Comparison of ENCODE assay signal across 11 cellular contexts in genomic region chr19:45448887-45449299, GRCh38. TPM values are rescaled to one million over a fixed set of nuclear protein-coding genes. Genes with fewer than 3 reads are reported as not detected.
DNase-seq lines count a peak whose midpoint lies in the region; ATAC-seq and TF ChIP-seq lines count a peak whose summit lies in the region.
"Had no signal": no experiment of that assay in that cellular context is flagged by ENCODE, and none has a peak within 500 bp of the region (broad histone marks: within the 10 kb centered on the region; RNA-seq: fewer than 3 reads in every experiment).

No MANE protein-coding gene starts in this region.

- peak overlapping the region; percentile 31 for H3K27ac Mint-ChIP-seq in activated CD4-positive, alpha-beta T cell treated with anti-CD3 and anti-CD28 coated beads, Interleukin-2, amount 10 ng/mL, durations not matched to agents 24 days and 14 days
- H3K27ac Mint-ChIP-seq in WTC11: no peak overlapping the region
- H3K27ac Mint-ChIP-seq: GM23338 had no signal

- H3K4me1 Mint-ChIP-seq in activated CD4-positive, alpha-beta T cell treated with anti-CD3 and anti-CD28 coated beads, Interleukin-2, amount 10 ng/mL, durations not matched to agents 24 days and 14 days: peaks cover 38% of the 10 kb centered on the region
- peaks cover 24% of the 10 kb centered on the region for H3K4me1 Mint-ChIP-seq in WTC11

- H3K4me3 Mint-ChIP-seq in activated CD4-positive, alpha-beta T cell treated with anti-CD3 and anti-CD28 coated beads, Interleukin-2, amount 10 ng/mL, durations not matched to agents 24 days and 14 days: peak overlapping the region; percentile 14
- H3K4me3 Mint-ChIP-seq in WTC11: peak overlapping the region; percentile 32; the same call in 1 of the 2 replicates

- DNase-seq in activated CD4-positive, alpha-beta T cell treated with anti-CD3 and anti-CD28 coated beads, Interleukin-2, amount 10 ng/mL, durations not matched to agents 24 days and 14 days: no peak
- DNase-seq in activated CD4-positive, alpha-beta T cell treated with anti-CD3 and anti-CD28 coated beads, Interleukin-2, amount 50 U/mL, for 48 hours: no peak
- DNase-seq in WTC11 (ENCODE audit: low spot score) (no peak), epithelial cell of prostate (ENCODE audit: low read depth, low spot score) (no peak), smooth muscle cell of the brain vasculature (ENCODE audit: low read depth, low spot score) (peak; percentile 58), NCI-H1694 (lab: John Stamatoyannopoulos, UW) (no peak), NCI-H82 treated with DMSO at 0.1 percent for 48 hours (lab: John Stamatoyannopoulos, UW; ENCODE audit: unreplicated experiment) (no peak)
- DNase-seq: gastrocnemius medialis, NCI-H524 had no signal

- POLR2A ChIA-PET in WTC11 (lab: Charles Lee): no interaction called here

- ATAC-seq in WTC11 (no peak), HG03460 (IDR thresholded peaks at IDR 0.05; ENCODE audit: unreplicated experiment) (no peak)
- ATAC-seq: gastrocnemius medialis, GM23338 had no signal

- H3K27me3 Mint-ChIP-seq in activated CD4-positive, alpha-beta T cell treated with anti-CD3 and anti-CD28 coated beads, Interleukin-2, amount 10 ng/mL, durations not matched to agents 24 days and 14 days: peaks cover 19% of the 10 kb centered on the region
- peaks cover 77% of the 10 kb centered on the region for H3K27me3 Mint-ChIP-seq in WTC11 (ENCODE audit: low read depth)

- no peaks in the 10 kb centered on the region for H3K36me3 Mint-ChIP-seq in activated CD4-positive, alpha-beta T cell treated with anti-CD3 and anti-CD28 coated beads, Interleukin-2, amount 10 ng/mL, durations not matched to agents 24 days and 14 days (ENCODE audit: low read depth)
- no peaks in the 10 kb centered on the region for H3K36me3 Mint-ChIP-seq in WTC11

- CTCF ChIA-PET in WTC11 (lab: Charles Lee): interaction anchor here (2.7 to 4.8 kb wide), 2 partner anchors 29 to 37 kb away, joined by 14 to 22 read pairs; no protein-coding TSS in a partner anchor

- peak overlapping the region; percentile 96 for H3K27ac ChIP-seq in epithelial cell of prostate
- H3K27ac ChIP-seq: gastrocnemius medialis had no signal

- no peak for TF ChIP-seq CTCF in WTC11 (IDR thresholded peaks at IDR 0.05)

- H3K9me3 Mint-ChIP-seq in activated CD4-positive, alpha-beta T cell treated with anti-CD3 and anti-CD28 coated beads, Interleukin-2, amount 10 ng/mL, durations not matched to agents 24 days and 14 days: no peaks in the 10 kb centered on the region
- no peaks in the 10 kb centered on the region for H3K9me3 Mint-ChIP-seq in WTC11

- intact Hi-C loops in activated CD4-positive, alpha-beta T cell treated with anti-CD3 and anti-CD28 coated beads, Interleukin-2, amount 10 ng/mL, durations not matched to agents 24 days and 14 days (cut with micrococcal nuclease): no loop called here

TF ChIP-seq in WTC11, 78 proteins besides CTCF, POLR2A, EP300 and RAD21 (continues in another document):
- TF ChIP-seq ZMAT4 (CRISPR knock-in tag; IDR thresholded peaks at IDR 0.05) (no peak), ZNF121 (CRISPR knock-in tag; IDR thresholded peaks at IDR 0.05) (no peak), EMX1 (CRISPR knock-in tag; IDR thresholded peaks at IDR 0.05) (no peak), MXD4 (CRISPR knock-in tag; IDR thresholded peaks at IDR 0.05; ENCODE audit: borderline replicate concordance) (no peak), ZNF671 (CRISPR knock-in tag; IDR thresholded peaks at IDR 0.05) (no peak), FOXK1 (CRISPR knock-in tag; IDR thresholded peaks at IDR 0.05) (no peak), USF1 (CRISPR knock-in tag; IDR thresholded peaks at IDR 0.05) (no peak), ATF2 (CRISPR knock-in tag; IDR thresholded peaks at IDR 0.05; ENCODE audit: borderline replicate concordance, low read depth) (no peak), ARID4B (CRISPR knock-in tag; IDR thresholded peaks at IDR 0.05; ENCODE audit: borderline replicate concordance) (no peak), HMGXB4 (CRISPR knock-in tag; IDR thresholded peaks at IDR 0.05) (no peak)

RNA-seq across cellular contexts. Expression of gene FOSB, which starts 18.9 kb away (rescaled TPM):
- total RNA-seq in activated CD4-positive, alpha-beta T cell treated with anti-CD3 and anti-CD28 coated beads, Interleukin-2, amount 10 ng/mL, durations not matched to agents 24 days and 14 days: 11.3 TPM in 2 replicates
- 2.3 to 7.2 TPM (median 5.4 TPM) in 3 replicates for total RNA-seq in WTC11 (2021)

RNA-seq across cellular contexts. Expression of gene ERCC1, which starts 25.2 kb away (rescaled TPM):
- 123 and 124 TPM in 2 replicates for total RNA-seq in activated CD4-positive, alpha-beta T cell treated with anti-CD3 and anti-CD28 coated beads, Interleukin-2, amount 10 ng/mL, durations not matched to agents 24 days and 14 days
- total RNA-seq in WTC11 (2021): 43.7 to 60.6 TPM (median 60.1 TPM) in 3 replicates

RNA-seq across cellular contexts. Expression of gene POLR1G, which starts 42.4 kb away (rescaled TPM):
- total RNA-seq in activated CD4-positive, alpha-beta T cell treated with anti-CD3 and anti-CD28 coated beads, Interleukin-2, amount 10 ng/mL, durations not matched to agents 24 days and 14 days: 25.3 and 26.5 TPM in 2 replicates
- 33.5 to 38.1 TPM (median 34.8 TPM) in 3 replicates for total RNA-seq in WTC11 (2021)

RNA-seq across cellular contexts. Expression of gene PPP1R13L, which starts 44.0 kb away (rescaled TPM):
- 12.7 and 13.4 TPM in 2 replicates for total RNA-seq in activated CD4-positive, alpha-beta T cell treated with anti-CD3 and anti-CD28 coated beads, Interleukin-2, amount 10 ng/mL, durations not matched to agents 24 days and 14 days
- total RNA-seq in WTC11 (2021): 27.5 to 38.1 TPM (median 35.2 TPM) in 3 replicates

RNA-seq across cellular contexts. Expression of gene RTN2, which starts 48.0 kb away (rescaled TPM):
- total RNA-seq in activated CD4-positive, alpha-beta T cell treated with anti-CD3 and anti-CD28 coated beads, Interleukin-2, amount 10 ng/mL, durations not matched to agents 24 days and 14 days: 2.6 and 2.8 TPM in 2 replicates
- total RNA-seq in WTC11 (2021): 25.1 to 27.8 TPM (median 27.4 TPM) in 3 replicates
